In the genomic region with DNA sequence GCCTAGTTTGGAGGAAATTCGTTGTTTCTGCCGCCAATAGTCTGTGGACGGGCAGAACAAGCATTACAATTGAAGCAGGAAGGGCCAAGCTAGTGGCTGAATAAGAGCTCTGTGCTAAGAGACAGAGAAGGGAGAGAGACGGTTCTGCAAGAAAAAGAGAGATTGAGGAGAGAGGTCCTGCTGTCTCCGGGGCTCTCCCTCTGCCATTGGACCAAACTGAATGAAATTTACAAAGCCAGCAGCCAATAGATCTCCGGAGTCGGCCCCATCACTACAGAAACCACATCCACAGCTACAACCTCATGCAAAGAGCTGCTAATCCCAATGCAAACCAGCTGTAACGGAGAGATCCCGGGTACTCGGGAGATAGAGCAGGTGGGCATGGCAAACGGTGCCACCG, we compare ENCODE assay signal across 12 cellular contexts. TPM values are rescaled to one million over a fixed set of nuclear protein-coding genes. Genes with fewer than 3 reads are reported as not detected.
A peak's percentile ranks its signal among the peaks of the same experiment; 100 is the strongest.
DNase-seq lines count a peak whose midpoint lies in the region; ATAC-seq, FAIRE-seq and TF ChIP-seq lines count a peak whose summit lies in the region.
"Had no signal": no experiment of that assay in that cellular context is flagged by ENCODE, and none has a peak within 500 bp of the region (broad histone marks: within the 10 kb centered on the region; RNA-seq: fewer than 3 reads in every experiment).

A gene (minus strand): TSS at position 148 of the 400 bp plus-strand sequence. CDS start 77,401 bp downstream, outside the sequence.

- no peak for FAIRE-seq in HepG2 (lab: Jason Lieb, UNC)
- FAIRE-seq: colon, keratinocyte had no signal

- no peak within 1 kb of the TSS for H3K27ac ChIP-seq in cardiac muscle cell
- no peak within 1 kb of the TSS for H3K27ac ChIP-seq in HepG2 (ENCODE audit: extremely low read length, insufficient read depth, low read length)

- TF ChIP-seq RAD21 in HepG2 (CRISPR knock-in tag; IDR thresholded peaks at IDR 0.05) = no peak

- H3K36me3 Mint-ChIP-seq in neural crest cell (ENCODE audit: low read depth) = peaks cover 4% of the 10 kb centered on the region
- no peaks in the 10 kb centered on the region for H3K36me3 Mint-ChIP-seq in activated T-cell treated with anti-CD3 and anti-CD28 coated beads, Interleukin-2, amount 50 U/mL, for 4 hours (ENCODE audit: insufficient read depth)

- H3K9me3 ChIP-seq in cardiac muscle cell (ENCODE audit: low read depth) = no peaks in the 10 kb centered on the region
- no peaks in the 10 kb centered on the region for H3K9me3 ChIP-seq in HepG2 (ENCODE audit: low read length)

- peak within 1 kb of the TSS; percentile 88 for H3K27ac Mint-ChIP-seq in neural crest cell (ENCODE audit: unreplicated experiment)

- H3K79me2 ChIP-seq in HepG2 (ENCODE audit: insufficient read depth, low read length) = no peaks in the 10 kb centered on the region

- no peak within 1 kb of the TSS for H3K4me2 ChIP-seq in HepG2 (ENCODE audit: low read depth, low read length)

- H3K4me3 Mint-ChIP-seq in neural crest cell = peak within 1 kb of the TSS; percentile 98
- no peak within 1 kb of the TSS for H3K4me3 Mint-ChIP-seq in activated T-cell treated with anti-CD3 and anti-CD28 coated beads, Interleukin-2, amount 50 U/mL, for 4 hours

- in situ Hi-C loops in HepG2 (cut with HindIII; ENCODE audit: extremely low pct_ligation_motif_present, low pct_unique_long_range_greater_than_20kb) = no loop called here

- 0% methylated on average over 2 of the region's 12 CpGs for WGBS in HepG2 (ENCODE audit: low lambda C conversion rate)

- no peak for TF ChIP-seq EP300 in HepG2 (IDR thresholded peaks at IDR 0.05; ENCODE audit: low read depth in 2 of 2, low read length in 2 of 2)
- no peak for TF ChIP-seq EP300 in HepG2 (CRISPR knock-in tag; IDR thresholded peaks at IDR 0.05; ENCODE audit: borderline replicate concordance)

- H3K36me3 ChIP-seq in cardiac muscle cell = no peaks in the 10 kb centered on the region
- H3K36me3 ChIP-seq in HepG2 (replicated peaks in 1 of 2; ENCODE audit: control insufficient read depth in 1 of 2, insufficient read depth in 2 of 2, low read length in 2 of 2) = no peaks in the 10 kb centered on the region

- no TSS peak for BruUV-seq in HepG2 (replicated peaks; lab: Mats Ljungman, UMichigan)

- peaks cover 40% of the 10 kb centered on the region for H3K4me1 Mint-ChIP-seq in neural crest cell
- no peaks in the 10 kb centered on the region for H3K4me1 Mint-ChIP-seq in activated T-cell treated with anti-CD3 and anti-CD28 coated beads, Interleukin-2, amount 50 U/mL, for 4 hours (ENCODE audit: low read depth)

- intact Hi-C loops in HepG2 (cut with micrococcal nuclease; ENCODE audit: unreplicated experiment) = no loop called here

- peaks cover 49% of the 10 kb centered on the region for H3K27me3 ChIP-seq in cardiac muscle cell
- H3K27me3 ChIP-seq in HepG2 (ENCODE audit: control insufficient read depth in 1 of 2, insufficient read depth in 2 of 2, low read length in 2 of 2) = no peaks in the 10 kb centered on the region

- no peaks in the 10 kb centered on the region for H3K9me3 Mint-ChIP-seq in neural crest cell
- peaks cover 4% of the 10 kb centered on the region for H3K9me3 Mint-ChIP-seq in activated T-cell treated with anti-CD3 and anti-CD28 coated beads, Interleukin-2, amount 50 U/mL, for 4 hours

- CTCF ChIA-PET in HepG2 (lab: Yijun Ruan, JAX; ENCODE audit: low intra/inter-chr PET ratio, low total read pairs) = no interaction called here

- DNase-seq in C1 segment of cervical spinal cord (lab: John Stamatoyannopoulos, UW) (peak in 13 of 14 donors; percentile 3 to 84 (median 51)), NCI-H524 treated with DMSO at 0.1 percent for 48 hours (lab: John Stamatoyannopoulos, UW) (peak; percentile 73), cardiac muscle cell (ENCODE audit: low read depth in 1 of 2, low spot score in 1 of 2) (peak in 1 of 2 donors; percentile 15), neural crest cell (ENCODE audit: low read depth, low spot score) (peak; percentile 11), HepG2 (ENCODE audit: low spot score) (no peak), NCI-H2107 (lab: John Stamatoyannopoulos, UW) (no peak)
- DNase-seq in activated T-cell treated with anti-CD3 and anti-CD28 coated beads, Interleukin-2, amount 50 U/mL, for 4 hours = no peak
- DNase-seq: MV-4-11; stimulated activated CD4-positive, alpha-beta T cell treated with anti-CD3 and anti-CD28 coated beads, Interleukin-15, amount 100 ng/mL, for 24 hours had no signal

- no peak within 1 kb of the TSS for H3K9ac ChIP-seq in HepG2 (ENCODE audit: insufficient read depth, low read depth, low read length)

- H2AFZ ChIP-seq in HepG2 (ENCODE audit: low read length) = no peak within 1 kb of the TSS

- H3K4me3 ChIP-seq in cardiac muscle cell (peak within 1 kb of the TSS; percentile 65), HepG2 (replicated peaks in 1 of 3; ENCODE audit: insufficient read depth in 1 of 3, low read depth in 2 of 3, low read length in 3 of 3) (no peak within 1 kb of the TSS)

- POLR2A ChIA-PET in HepG2 (lab: Yijun Ruan, JAX) = no interaction called here

- no peaks in the 10 kb centered on the region for H4K20me1 ChIP-seq in HepG2 (ENCODE audit: insufficient read depth, low read length)

- H3K4me1 ChIP-seq in cardiac muscle cell (ENCODE audit: low read depth) = peaks cover 2% of the 10 kb centered on the region
- H3K4me1 ChIP-seq in HepG2 (ENCODE audit: insufficient read depth, low read length) = no peaks in the 10 kb centered on the region

- no peak for ATAC-seq in HG02885 (IDR thresholded peaks at IDR 0.05; ENCODE audit: poor library complexity, unreplicated experiment)
- no peak for ATAC-seq in activated T-cell treated with anti-CD3 and anti-CD28 coated beads, Interleukin-2, amount 50 U/mL, for 4 hours
- ATAC-seq in HepG2 = no peak

- no peak for TF ChIP-seq CTCF in cardiac muscle cell (IDR thresholded peaks at IDR 0.05; ENCODE audit: low read depth, low read length)
- no peak for TF ChIP-seq CTCF in neural crest cell (conservative IDR thresholded peaks at IDR 0.05)
- no peak for TF ChIP-seq CTCF in HepG2 (CRISPR knock-in tag; IDR thresholded peaks at IDR 0.05)

- H3K27me3 Mint-ChIP-seq in neural crest cell (ENCODE audit: low read depth) = no peaks in the 10 kb centered on the region
- peaks cover 33% of the 10 kb centered on the region for H3K27me3 Mint-ChIP-seq in activated T-cell treated with anti-CD3 and anti-CD28 coated beads, Interleukin-2, amount 50 U/mL, for 4 hours (ENCODE audit: low read depth)

- TF ChIP-seq POLR2A in HepG2 (IDR thresholded peaks at IDR 0.05; ENCODE audit: insufficient read depth in 1 of 2, low read depth in 2 of 2, low read length in 2 of 2) = no peak

TF ChIP-seq in HepG2, 621 proteins besides CTCF, POLR2A, EP300 and RAD21 (continues in another document):
- no peak for TF ChIP-seq NRL (CRISPR knock-in tag; IDR thresholded peaks at IDR 0.05; ENCODE audit: borderline replicate concordance)
- TF ChIP-seq MTF1 (CRISPR knock-in tag; IDR thresholded peaks at IDR 0.05) = no peak
- TF ChIP-seq MBNL3 (CRISPR knock-in tag; conservative IDR thresholded peaks at IDR 0.05) = no peak
- TF ChIP-seq ZNF451 (CRISPR knock-in tag; IDR thresholded peaks at IDR 0.05) = no peak
- no peak for TF ChIP-seq REPIN1 (CRISPR knock-in tag; IDR thresholded peaks at IDR 0.05; ENCODE audit: borderline replicate concordance, low read depth)
- no peak for TF ChIP-seq KDM4B (CRISPR knock-in tag; IDR thresholded peaks at IDR 0.05)
- TF ChIP-seq ZNF101 (CRISPR knock-in tag; IDR thresholded peaks at IDR 0.05; ENCODE audit: borderline replicate concordance, low read depth) = no peak
- TF ChIP-seq, protein P1, sequence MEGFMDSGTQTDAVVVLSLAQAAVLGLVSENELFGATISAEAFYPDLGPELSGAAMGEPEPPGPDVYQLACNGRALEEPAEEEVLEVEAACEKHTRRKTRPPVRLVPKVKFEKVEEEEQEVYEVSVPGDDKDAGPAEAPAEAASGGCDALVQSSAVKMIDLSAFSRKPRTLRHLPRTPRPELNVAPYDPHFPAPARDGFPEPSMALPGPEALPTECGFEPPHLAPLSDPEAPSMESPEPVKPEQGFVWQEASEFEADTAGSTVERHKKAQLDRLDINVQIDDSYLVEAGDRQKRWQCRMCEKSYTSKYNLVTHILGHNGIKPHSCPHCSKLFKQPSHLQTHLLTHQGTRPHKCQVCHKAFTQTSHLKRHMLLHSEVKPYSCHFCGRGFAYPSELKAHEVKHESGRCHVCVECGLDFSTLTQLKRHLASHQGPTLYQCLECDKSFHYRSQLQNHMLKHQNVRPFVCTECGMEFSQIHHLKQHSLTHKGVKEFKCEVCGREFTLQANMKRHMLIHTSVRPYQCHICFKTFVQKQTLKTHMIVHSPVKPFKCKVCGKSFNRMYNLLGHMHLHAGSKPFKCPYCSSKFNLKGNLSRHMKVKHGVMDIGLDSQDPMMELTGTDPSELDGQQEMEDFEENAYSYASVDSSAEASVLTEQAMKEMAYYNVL (CRISPR knock-in tag; IDR thresholded peaks at IDR 0.05; ENCODE audit: borderline replicate concordance) = no peak

RNA-seq across cellular contexts. Expression of the gene that starts here (rescaled TPM):
- 6.9 and 9.5 TPM in 2 replicates for total RNA-seq in cardiac muscle cell
- 4.2 and 5.9 TPM in 2 replicates for polyA plus RNA-seq in cardiac muscle cell
- total RNA-seq in neural crest cell = 57.4 and 57.8 TPM in 2 replicates
- total RNA-seq in activated T-cell treated with anti-CD3 and anti-CD28 coated beads, Interleukin-2, amount 50 U/mL, for 4 hours = under 1 TPM in 2 of 3 donors, not detected in 1; 0.08 to 0.15 TPM
- not detected in 2 replicates for total RNA-seq in HepG2 (2016; rRNA removed; fragmentation: Illumina TruSeq; extraction: Trizol)
- not detected in 2 replicates for total RNA-seq in HepG2 (2016; cell fraction: cytosol; rRNA removed; fragmentation: Illumina TruSeq; extraction: Trizol; ENCODE audit: low read depth)
- not detected in 2 replicates for total RNA-seq in HepG2 (2016; cell fraction: insoluble cytoplasmic fraction; rRNA removed; fragmentation: Illumina TruSeq; extraction: Trizol)
- not detected in 2 replicates for total RNA-seq in HepG2 (2016; cell fraction: membrane; rRNA removed; fragmentation: Illumina TruSeq; extraction: Trizol)
- not detected in 2 replicates for total RNA-seq in HepG2 (2016; cell fraction: nucleus; rRNA removed; fragmentation: Illumina TruSeq; extraction: Trizol)
- polyA plus RNA-seq in HepG2 (2011; rRNA removed) = not detected in 2 replicates
- 0.04 TPM in 1 of 2 replicates, not detected in the other for polyA plus RNA-seq in HepG2 (2011; cell fraction: cytosol; rRNA removed)
- polyA plus RNA-seq in HepG2 (2011; cell fraction: nucleus; rRNA removed) = not detected in 2 replicates
- polyA plus RNA-seq in HepG2 (2012) = not detected in 2 replicates
- polyA plus RNA-seq in HepG2 (2016; cell fraction: cytosol; fragmentation: Illumina TruSeq; extraction: Trizol; ENCODE audit: low read depth) = not detected in 2 replicates
- not detected in 2 replicates for polyA plus RNA-seq in HepG2 (2016; cell fraction: insoluble cytoplasmic fraction; fragmentation: Illumina TruSeq; extraction: Trizol; ENCODE audit: low read depth)
- polyA plus RNA-seq in HepG2 (2016; cell fraction: membrane; fragmentation: Illumina TruSeq; extraction: Trizol; ENCODE audit: low read depth) = not detected in 2 replicates
- polyA plus RNA-seq in HepG2 (2016; cell fraction: nucleus; fragmentation: Illumina TruSeq; extraction: Trizol; ENCODE audit: insufficient read depth, low read depth) = not detected in 2 replicates
- not detected in 2 replicates for polyA minus RNA-seq in HepG2 (2011; rRNA and poly(A)+ RNA removed; ENCODE audit: low replicate concordance)
- polyA minus RNA-seq in HepG2 (2011; cell fraction: cytosol; rRNA and poly(A)+ RNA removed) = not detected in 2 replicates
- not detected in 2 replicates for polyA minus RNA-seq in HepG2 (2011; cell fraction: nucleus; rRNA and poly(A)+ RNA removed)

Comparison
In these comparisons a context has a peak if more than half of its experiments do, and no peak if none do; other contexts are left out.
1. DNase-seq: peak in C1 segment of cervical spinal cord (13 of 14), NCI-H524 treated with DMSO at 0.1 percent for 48 hours (single experiment) and neural crest cell (single experiment); none in activated T-cell treated with anti-CD3 and anti-CD28 coated beads, Interleukin-2, amount 50 U/mL, for 4 hours (single experiment), HepG2 (single experiment) and NCI-H2107 (single experiment).